1 cellular context compared by ENCODE assay signal in the genomic region with DNA sequence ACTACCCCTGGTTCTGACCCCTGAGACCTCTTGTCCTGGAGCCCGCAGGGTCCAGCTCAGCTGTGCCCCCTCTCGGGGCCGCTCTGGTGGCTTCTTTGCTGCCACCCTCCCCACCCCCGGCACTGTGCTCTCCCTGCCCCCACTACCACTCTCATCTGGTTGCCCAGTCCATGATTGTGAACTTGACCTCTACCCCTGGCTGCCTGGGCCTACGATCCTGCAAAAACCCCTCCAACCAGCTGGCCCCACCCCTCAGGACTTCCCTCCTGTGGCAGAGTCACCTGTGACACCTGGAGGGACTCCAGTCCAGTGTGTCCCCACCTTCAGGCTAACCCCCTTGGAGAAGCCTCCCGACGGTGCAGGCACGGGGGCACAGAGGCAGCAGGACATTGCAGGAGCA.
TF ChIP-seq lines count a peak whose summit lies in the region.

No MANE protein-coding gene starts in this region.

TF ChIP-seq in H1, 55 proteins besides CTCF, POLR2A, EP300 and RAD21 (continued from another document):
- TF ChIP-seq, protein P1, sequence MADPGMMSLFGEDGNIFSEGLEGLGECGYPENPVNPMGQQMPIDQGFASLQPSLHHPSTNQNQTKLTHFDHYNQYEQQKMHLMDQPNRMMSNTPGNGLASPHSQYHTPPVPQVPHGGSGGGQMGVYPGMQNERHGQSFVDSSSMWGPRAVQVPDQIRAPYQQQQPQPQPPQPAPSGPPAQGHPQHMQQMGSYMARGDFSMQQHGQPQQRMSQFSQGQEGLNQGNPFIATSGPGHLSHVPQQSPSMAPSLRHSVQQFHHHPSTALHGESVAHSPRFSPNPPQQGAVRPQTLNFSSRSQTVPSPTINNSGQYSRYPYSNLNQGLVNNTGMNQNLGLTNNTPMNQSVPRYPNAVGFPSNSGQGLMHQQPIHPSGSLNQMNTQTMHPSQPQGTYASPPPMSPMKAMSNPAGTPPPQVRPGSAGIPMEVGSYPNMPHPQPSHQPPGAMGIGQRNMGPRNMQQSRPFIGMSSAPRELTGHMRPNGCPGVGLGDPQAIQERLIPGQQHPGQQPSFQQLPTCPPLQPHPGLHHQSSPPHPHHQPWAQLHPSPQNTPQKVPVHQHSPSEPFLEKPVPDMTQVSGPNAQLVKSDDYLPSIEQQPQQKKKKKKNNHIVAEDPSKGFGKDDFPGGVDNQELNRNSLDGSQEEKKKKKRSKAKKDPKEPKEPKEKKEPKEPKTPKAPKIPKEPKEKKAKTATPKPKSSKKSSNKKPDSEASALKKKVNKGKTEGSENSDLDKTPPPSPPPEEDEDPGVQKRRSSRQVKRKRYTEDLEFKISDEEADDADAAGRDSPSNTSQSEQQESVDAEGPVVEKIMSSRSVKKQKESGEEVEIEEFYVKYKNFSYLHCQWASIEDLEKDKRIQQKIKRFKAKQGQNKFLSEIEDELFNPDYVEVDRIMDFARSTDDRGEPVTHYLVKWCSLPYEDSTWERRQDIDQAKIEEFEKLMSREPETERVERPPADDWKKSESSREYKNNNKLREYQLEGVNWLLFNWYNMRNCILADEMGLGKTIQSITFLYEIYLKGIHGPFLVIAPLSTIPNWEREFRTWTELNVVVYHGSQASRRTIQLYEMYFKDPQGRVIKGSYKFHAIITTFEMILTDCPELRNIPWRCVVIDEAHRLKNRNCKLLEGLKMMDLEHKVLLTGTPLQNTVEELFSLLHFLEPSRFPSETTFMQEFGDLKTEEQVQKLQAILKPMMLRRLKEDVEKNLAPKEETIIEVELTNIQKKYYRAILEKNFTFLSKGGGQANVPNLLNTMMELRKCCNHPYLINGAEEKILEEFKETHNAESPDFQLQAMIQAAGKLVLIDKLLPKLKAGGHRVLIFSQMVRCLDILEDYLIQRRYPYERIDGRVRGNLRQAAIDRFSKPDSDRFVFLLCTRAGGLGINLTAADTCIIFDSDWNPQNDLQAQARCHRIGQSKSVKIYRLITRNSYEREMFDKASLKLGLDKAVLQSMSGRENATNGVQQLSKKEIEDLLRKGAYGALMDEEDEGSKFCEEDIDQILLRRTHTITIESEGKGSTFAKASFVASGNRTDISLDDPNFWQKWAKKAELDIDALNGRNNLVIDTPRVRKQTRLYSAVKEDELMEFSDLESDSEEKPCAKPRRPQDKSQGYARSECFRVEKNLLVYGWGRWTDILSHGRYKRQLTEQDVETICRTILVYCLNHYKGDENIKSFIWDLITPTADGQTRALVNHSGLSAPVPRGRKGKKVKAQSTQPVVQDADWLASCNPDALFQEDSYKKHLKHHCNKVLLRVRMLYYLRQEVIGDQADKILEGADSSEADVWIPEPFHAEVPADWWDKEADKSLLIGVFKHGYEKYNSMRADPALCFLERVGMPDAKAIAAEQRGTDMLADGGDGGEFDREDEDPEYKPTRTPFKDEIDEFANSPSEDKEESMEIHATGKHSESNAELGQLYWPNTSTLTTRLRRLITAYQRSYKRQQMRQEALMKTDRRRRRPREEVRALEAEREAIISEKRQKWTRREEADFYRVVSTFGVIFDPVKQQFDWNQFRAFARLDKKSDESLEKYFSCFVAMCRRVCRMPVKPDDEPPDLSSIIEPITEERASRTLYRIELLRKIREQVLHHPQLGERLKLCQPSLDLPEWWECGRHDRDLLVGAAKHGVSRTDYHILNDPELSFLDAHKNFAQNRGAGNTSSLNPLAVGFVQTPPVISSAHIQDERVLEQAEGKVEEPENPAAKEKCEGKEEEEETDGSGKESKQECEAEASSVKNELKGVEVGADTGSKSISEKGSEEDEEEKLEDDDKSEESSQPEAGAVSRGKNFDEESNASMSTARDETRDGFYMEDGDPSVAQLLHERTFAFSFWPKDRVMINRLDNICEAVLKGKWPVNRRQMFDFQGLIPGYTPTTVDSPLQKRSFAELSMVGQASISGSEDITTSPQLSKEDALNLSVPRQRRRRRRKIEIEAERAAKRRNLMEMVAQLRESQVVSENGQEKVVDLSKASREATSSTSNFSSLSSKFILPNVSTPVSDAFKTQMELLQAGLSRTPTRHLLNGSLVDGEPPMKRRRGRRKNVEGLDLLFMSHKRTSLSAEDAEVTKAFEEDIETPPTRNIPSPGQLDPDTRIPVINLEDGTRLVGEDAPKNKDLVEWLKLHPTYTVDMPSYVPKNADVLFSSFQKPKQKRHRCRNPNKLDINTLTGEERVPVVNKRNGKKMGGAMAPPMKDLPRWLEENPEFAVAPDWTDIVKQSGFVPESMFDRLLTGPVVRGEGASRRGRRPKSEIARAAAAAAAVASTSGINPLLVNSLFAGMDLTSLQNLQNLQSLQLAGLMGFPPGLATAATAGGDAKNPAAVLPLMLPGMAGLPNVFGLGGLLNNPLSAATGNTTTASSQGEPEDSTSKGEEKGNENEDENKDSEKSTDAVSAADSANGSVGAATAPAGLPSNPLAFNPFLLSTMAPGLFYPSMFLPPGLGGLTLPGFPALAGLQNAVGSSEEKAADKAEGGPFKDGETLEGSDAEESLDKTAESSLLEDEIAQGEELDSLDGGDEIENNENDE (IDR thresholded peaks at IDR 0.05; ENCODE audit: insufficient replicate concordance, low read length) = no peak
- TF ChIP-seq POU5F1 (IDR thresholded peaks at IDR 0.05; ENCODE audit: low read depth, low read length) = no peak
- no peak for TF ChIP-seq EGR1 (IDR thresholded peaks at IDR 0.05; ENCODE audit: borderline replicate concordance, low read depth, low read length)
- TF ChIP-seq BCL11A (IDR thresholded peaks at IDR 0.05; ENCODE audit: low read depth in 2 of 2, low read length in 2 of 2) = no peak
- TF ChIP-seq BRCA1 (IDR thresholded peaks at IDR 0.05; ENCODE audit: low read depth, low read length) = no peak
- TF ChIP-seq GTF2F1 (IDR thresholded peaks at IDR 0.05; ENCODE audit: borderline replicate concordance, low read depth, low read length) = no peak
- TF ChIP-seq NRF1 (IDR thresholded peaks at IDR 0.05; ENCODE audit: low read depth, low read length) = no peak
- TF ChIP-seq SIX5 (IDR thresholded peaks at IDR 0.05; ENCODE audit: low read depth, low read length) = no peak
